In genomic region chr5:168159425-168159824, GRCh38 we compare ENCODE assay signal across 10 cellular contexts.
DNase-seq lines count a peak whose midpoint lies in the region; ATAC-seq and TF ChIP-seq lines count a peak whose summit lies in the region.
"Had no signal": no experiment of that assay in that cellular context is flagged by ENCODE, and none has a peak within 500 bp of the region (broad histone marks: within the 10 kb centered on the region; RNA-seq: fewer than 3 reads in every experiment).

No MANE protein-coding gene starts in this region.

- peaks cover 2% of the 10 kb centered on the region for H3K27me3 Mint-ChIP-seq in endodermal cell (ENCODE audit: insufficient read depth)
- H3K27me3 Mint-ChIP-seq: stimulated activated naive B cell treated with anti-CD40 and anti-IgM and Interleukin-4, amounts not matched to agents 10 μg/mL and 1 μg/mL and 100 μg/mL, for 72 hours had no signal

- no peaks in the 10 kb centered on the region for H3K9me3 Mint-ChIP-seq in endodermal cell
- H3K9me3 Mint-ChIP-seq: stimulated activated naive B cell treated with anti-CD40 and anti-IgM and Interleukin-4, amounts not matched to agents 10 μg/mL and 1 μg/mL and 100 μg/mL, for 72 hours had no signal

- H3K4me3 ChIP-seq in NB4 (ENCODE audit: low read depth, low read length) (no peak overlapping the region), endodermal cell (ENCODE audit: low read length) (no peak overlapping the region)

- no peak overlapping the region for H3K4me3 Mint-ChIP-seq in endodermal cell
- H3K4me3 Mint-ChIP-seq: stimulated activated naive B cell treated with anti-CD40 and anti-IgM and Interleukin-4, amounts not matched to agents 10 μg/mL and 1 μg/mL and 100 μg/mL, for 72 hours had no signal

- 56 to 60% methylated on average over 2 to 3 of the region's 3 CpGs for WGBS in endodermal cell (ENCODE audit: insufficient coverage in 1 of 2, insufficient read length in 1 of 2), 2 experiments

- no peaks in the 10 kb centered on the region for H3K9me3 ChIP-seq in endodermal cell (ENCODE audit: control insufficient read depth, low read length)

- DNase-seq in COR-L47 (lab: John Stamatoyannopoulos, UW) = peak; percentile 71
- DNase-seq in NB4 (ENCODE audit: low read depth) = peak; percentile 43
- peak; percentile 77 for DNase-seq in endodermal cell
- no peak for DNase-seq in dermis blood vessel endothelial cell
- no peak for DNase-seq in stimulated activated naive CD4-positive, alpha-beta T cell (lab: John Stamatoyannopoulos, UW)
- no peak for DNase-seq in globus pallidus (ENCODE audit: low spot score)
- DNase-seq: stimulated activated naive B cell treated with anti-CD40 and anti-IgM and Interleukin-4, amounts not matched to agents 10 μg/mL and 1 μg/mL and 100 μg/mL, for 72 hours had no signal

- TF ChIP-seq CTCF in NB4 (IDR thresholded peaks at IDR 0.05; ENCODE audit: low read depth, low read length) (no peak), endodermal cell (conservative IDR thresholded peaks at IDR 0.05) (no peak)

- no peak overlapping the region for H3K9ac ChIP-seq in endodermal cell (ENCODE audit: extremely low read depth, low read length, poor library complexity, severe bottlenecking)
- H3K9ac ChIP-seq: parathyroid adenoma had no signal

- no peak overlapping the region for H3K27ac Mint-ChIP-seq in endodermal cell
- H3K27ac Mint-ChIP-seq: stimulated activated naive B cell treated with anti-CD40 and anti-IgM and Interleukin-4, amounts not matched to agents 10 μg/mL and 1 μg/mL and 100 μg/mL, for 72 hours had no signal

- H3K4me1 ChIP-seq in endodermal cell (ENCODE audit: control insufficient read depth, insufficient read depth, low read length) = no peaks in the 10 kb centered on the region
- H3K4me1 ChIP-seq: parathyroid adenoma had no signal

- TF ChIP-seq POLR2A in NB4 (IDR thresholded peaks at IDR 0.05; ENCODE audit: extremely low read depth, insufficient read length) = no peak

- no peaks in the 10 kb centered on the region for H3K27me3 ChIP-seq in endodermal cell (ENCODE audit: control insufficient read depth, insufficient read depth, low read length, poor library complexity, severe bottlenecking)

- no peaks in the 10 kb centered on the region for H3K36me3 ChIP-seq in endodermal cell (ENCODE audit: control insufficient read depth, insufficient read depth, low read length)

- H3K27ac ChIP-seq in endodermal cell (ENCODE audit: low read depth, low read length) = no peak overlapping the region
- H3K27ac ChIP-seq: parathyroid adenoma had no signal

- H3K36me3 Mint-ChIP-seq in endodermal cell (ENCODE audit: low read depth) = no peaks in the 10 kb centered on the region
- H3K36me3 Mint-ChIP-seq: stimulated activated naive B cell treated with anti-CD40 and anti-IgM and Interleukin-4, amounts not matched to agents 10 μg/mL and 1 μg/mL and 100 μg/mL, for 72 hours had no signal

- ATAC-seq in GM21576 (IDR thresholded peaks at IDR 0.05; ENCODE audit: unreplicated experiment) (peak; percentile 88), GM21528 (IDR thresholded peaks at IDR 0.05; ENCODE audit: low FRiP score, unreplicated experiment) (no peak)

- H3K4me1 Mint-ChIP-seq in endodermal cell = peaks cover 16% of the 10 kb centered on the region
- H3K4me1 Mint-ChIP-seq: stimulated activated naive B cell treated with anti-CD40 and anti-IgM and Interleukin-4, amounts not matched to agents 10 μg/mL and 1 μg/mL and 100 μg/mL, for 72 hours had no signal

Comparison
In these comparisons a context has a peak if more than half of its experiments do, and no peak if none do; other contexts are left out.
1. DNase-seq: peak in COR-L47 (single experiment), NB4 (single experiment) and endodermal cell (single experiment); none in dermis blood vessel endothelial cell (single experiment), stimulated activated naive CD4-positive, alpha-beta T cell (0 of 6) and globus pallidus (single experiment).